39 cellular contexts compared by ENCODE assay signal in genomic region chr7:50278120-50278519, GRCh38. TPM values are rescaled to one million over a fixed set of nuclear protein-coding genes. Genes with fewer than 3 reads are reported as not detected.
"Had no signal": no experiment of that assay in that cellular context is flagged by ENCODE, and none has a peak within 500 bp of the region (broad histone marks: within the 10 kb centered on the region; RNA-seq: fewer than 3 reads in every experiment).

No MANE protein-coding gene starts in this region.

- H3K4me3 ChIP-seq: adrenal gland, body of pancreas, breast epithelium, cardiac muscle cell had no signal

- H3K4me3 Mint-ChIP-seq: activated B cell treated with CpG ODN at 0.5 μM for 24 hours; activated CD4-positive, alpha-beta memory T cell treated with anti-CD3 and anti-CD28 coated beads for 36 hours; activated CD4-positive, alpha-beta T cell treated with anti-CD3 and anti-CD28 coated beads, Interleukin-2, amount 10 ng/mL, durations not matched to agents 24 days and 14 days; activated CD8-positive, alpha-beta T cell treated with anti-CD3 and anti-CD28 coated beads for 36 hours; activated naive CD4-positive, alpha-beta T cell treated with anti-CD3 and anti-CD28 coated beads for 36 hours; activated naive CD8-positive, alpha-beta T cell treated with anti-CD3 and anti-CD28 coated beads for 36 hours; activated T-cell treated with anti-CD3 and anti-CD28 coated beads, Interleukin-2, amount 50 U/mL, for 4 hours; activated T-cell treated with anti-CD3 and anti-CD28 coated beads, Interleukin-2, amount 50 U/mL, for 72 hours; activated T-helper 1 cell treated with anti-CD3 and anti-CD28 coated beads, Interleukin-12 subunit alpha, Interleukin-12 subunit beta, Interleukin-2, Interleukin-4 antibody, amounts not matched to agents 30 ng/mL and 10 ng/mL and 1 ng/mL, durations not matched to agents 14 hours and 24 hours and 36 hours; activated T-helper 17 cell treated with anti-CD3 and anti-CD28 coated beads, Interleukin-2, amount 50 U/mL, for 72 hours; T-helper 1 cell treated with Interleukin-12 subunit alpha and Interleukin-12 subunit beta and Interleukin-4 antibody, amounts not matched to agents 30 μg/mL and 1 μg/mL, for 36 hours; T-helper 2 cell treated with Interferon-gamma antibody and Interleukin-4, amounts not matched to agents 5 μg/mL and 100 μg/mL, for 36 hours had no signal

- DNase-seq: activated B cell treated with CpG ODN at 0.5 μM for 24 hours; activated CD4-positive, alpha-beta memory T cell treated with anti-CD3 and anti-CD28 coated beads for 36 hours; activated CD4-positive, alpha-beta T cell treated with anti-CD3 and anti-CD28 coated beads for 4 hours; activated CD4-positive, alpha-beta T cell treated with anti-CD3 and anti-CD28 coated beads, Interleukin-2, amount 10 ng/mL, durations not matched to agents 24 days and 14 days; activated CD4-positive, alpha-beta T cell treated with anti-CD3 and anti-CD28 coated beads, Interleukin-2, amount 50 U/mL, for 1 hour; activated CD4-positive, alpha-beta T cell treated with anti-CD3 and anti-CD28 coated beads, Interleukin-2, amount 50 U/mL, for 4 hours; activated CD4-positive, CD25-positive, alpha-beta regulatory T cell treated with anti-CD3 and anti-CD28 coated beads, Interleukin-2, amount 50 U/mL, for 72 hours; activated CD8-positive, alpha-beta memory T cell treated with anti-CD3 and anti-CD28 coated beads, Interleukin-2, amount 50 U/mL, for 4 hours; activated CD8-positive, alpha-beta T cell treated with anti-CD3 and anti-CD28 coated beads for 36 hours; activated effector memory CD4-positive, alpha-beta T cell treated with anti-CD3 and anti-CD28 coated beads, Interleukin-2, amount 50 U/mL, for 16 hours; activated gamma-delta T cell treated with Interleukin-2 at 50 U/mL for 16 hours; activated naive CD4-positive, alpha-beta T cell; activated naive CD4-positive, alpha-beta T cell treated with anti-CD3 and anti-CD28 coated beads for 36 hours; activated naive CD4-positive, alpha-beta T cell treated with anti-CD3 and anti-CD28 coated beads, Interleukin-2, amount 50 U/mL, for 16 hours; activated naive CD8-positive, alpha-beta T cell treated with anti-CD3 and anti-CD28 coated beads for 36 hours; activated T-cell treated with anti-CD3 and anti-CD28 coated beads for 4 hours; activated T-cell treated with anti-CD3 and anti-CD28 coated beads, Interleukin-2, amount 50 U/mL, for 1 hour; activated T-cell treated with anti-CD3 and anti-CD28 coated beads, Interleukin-2, amount 50 U/mL, for 4 hours; activated T-cell treated with anti-CD3 and anti-CD28 coated beads, Interleukin-2, amount 50 U/mL, for 72 hours; adrenal gland; amniotic stem cell; aorta; body of pancreas; brain microvascular endothelial cell; caudate nucleus; T-helper 1 cell; T-helper 2 cell; T-helper 9 cell had no signal

- H3K27me3 Mint-ChIP-seq: activated B cell treated with CpG ODN at 0.5 μM for 24 hours; activated CD4-positive, alpha-beta memory T cell treated with anti-CD3 and anti-CD28 coated beads for 36 hours; activated CD4-positive, alpha-beta T cell treated with anti-CD3 and anti-CD28 coated beads, Interleukin-2, amount 10 ng/mL, durations not matched to agents 24 days and 14 days; activated CD8-positive, alpha-beta T cell treated with anti-CD3 and anti-CD28 coated beads for 36 hours; activated naive CD8-positive, alpha-beta T cell treated with anti-CD3 and anti-CD28 coated beads for 36 hours; activated T-helper 17 cell treated with anti-CD3 and anti-CD28 coated beads, Interleukin-2, amount 50 U/mL, for 72 hours had no signal

- H3K27me3 ChIP-seq: adrenal gland, body of pancreas, brain microvascular endothelial cell, cardiac muscle cell had no signal

- H3K36me3 Mint-ChIP-seq: activated naive CD4-positive, alpha-beta T cell treated with anti-CD3 and anti-CD28 coated beads, Interleukin-2, amount 50 U/mL, for 72 hours had no signal

- ATAC-seq: activated CD8-positive, alpha-beta T cell treated with anti-CD3 and anti-CD28 coated beads for 36 hours; activated naive CD4-positive, alpha-beta T cell treated with anti-CD3 and anti-CD28 coated beads, Interleukin-2, amount 50 U/mL, for 72 hours; activated T-cell treated with anti-CD3 and anti-CD28 coated beads, Interleukin-2, amount 50 U/mL, for 72 hours; activated T-helper 17 cell treated with anti-CD3 and anti-CD28 coated beads, Interleukin-2, amount 50 U/mL, for 72 hours; body of pancreas had no signal

- H3K9me3 Mint-ChIP-seq: activated B cell treated with CpG ODN at 0.5 μM for 24 hours; activated naive CD4-positive, alpha-beta T cell treated with anti-CD3 and anti-CD28 coated beads, Interleukin-2, amount 50 U/mL, for 72 hours; activated T-cell treated with anti-CD3 and anti-CD28 coated beads, Interleukin-2, amount 50 U/mL, for 4 hours; activated T-helper 1 cell treated with anti-CD3 and anti-CD28 coated beads, Interleukin-12 subunit alpha, Interleukin-12 subunit beta, Interleukin-2, Interleukin-4 antibody, amounts not matched to agents 30 ng/mL and 10 ng/mL and 1 ng/mL, durations not matched to agents 14 hours and 24 hours and 36 hours; activated T-helper 17 cell treated with anti-CD3 and anti-CD28 coated beads, Interleukin-2, amount 50 U/mL, for 72 hours had no signal

- H3K27ac Mint-ChIP-seq: activated B cell treated with CpG ODN at 0.5 μM for 24 hours; activated CD4-positive, alpha-beta memory T cell treated with anti-CD3 and anti-CD28 coated beads for 36 hours; activated CD4-positive, alpha-beta T cell treated with anti-CD3 and anti-CD28 coated beads, Interleukin-2, amount 10 ng/mL, durations not matched to agents 24 days and 14 days; activated CD8-positive, alpha-beta T cell treated with anti-CD3 and anti-CD28 coated beads for 36 hours; activated naive CD4-positive, alpha-beta T cell treated with anti-CD3 and anti-CD28 coated beads for 36 hours; activated naive CD4-positive, alpha-beta T cell treated with anti-CD3 and anti-CD28 coated beads, Interleukin-2, amount 50 U/mL, for 72 hours; activated naive CD8-positive, alpha-beta T cell treated with anti-CD3 and anti-CD28 coated beads for 36 hours; activated T-cell treated with anti-CD3 and anti-CD28 coated beads, Interleukin-2, amount 50 U/mL, for 72 hours; activated T-helper 17 cell treated with anti-CD3 and anti-CD28 coated beads, Interleukin-2, amount 50 U/mL, for 72 hours; T-helper 1 cell treated with Interleukin-12 subunit alpha and Interleukin-12 subunit beta and Interleukin-4 antibody, amounts not matched to agents 30 μg/mL and 1 μg/mL, for 36 hours; T-helper 2 cell treated with Interferon-gamma antibody and Interleukin-4, amounts not matched to agents 5 μg/mL and 100 μg/mL, for 36 hours had no signal

- H3K9me3 ChIP-seq: adrenal gland, body of pancreas, breast epithelium had no signal

- H3K36me3 ChIP-seq: adrenal gland, brain microvascular endothelial cell, breast epithelium, cardiac muscle cell had no signal

- FAIRE-seq: astrocyte, colon, TTC549 had no signal

- H3K27ac ChIP-seq: adrenal gland, body of pancreas, brain microvascular endothelial cell, breast epithelium, cardiac muscle cell, VCaP had no signal

- H3K4me1 ChIP-seq: adrenal gland, body of pancreas, breast epithelium had no signal

RNA-seq across cellular contexts. Expression of gene IKZF1, which starts 26.4 kb away (rescaled TPM):
- polyA plus RNA-seq: cardiac muscle cell had no signal
